Comparison of ENCODE assay signal across 20 cellular contexts in the genomic region with DNA sequence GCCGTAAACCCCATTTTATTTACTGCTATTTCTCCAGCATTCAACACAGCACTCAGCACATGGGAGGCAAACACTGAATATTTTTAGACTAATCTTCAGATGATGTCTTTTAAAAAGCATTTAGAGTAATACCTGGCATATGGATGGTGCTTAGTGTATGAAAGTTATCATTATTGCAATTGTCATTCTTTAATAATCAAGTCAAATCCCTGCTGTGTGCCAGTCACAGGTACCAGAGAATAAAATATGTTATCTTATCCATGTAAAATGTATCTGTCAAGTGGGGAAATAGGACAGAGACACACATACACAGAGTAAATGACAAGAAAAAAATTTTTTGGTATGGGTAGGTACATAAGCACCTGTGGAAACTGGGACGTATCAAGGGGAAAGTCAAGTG. TPM values are rescaled to one million over a fixed set of nuclear protein-coding genes. Genes with fewer than 3 reads are reported as not detected.
"Had no signal": no experiment of that assay in that cellular context is flagged by ENCODE, and none has a peak within 500 bp of the region (broad histone marks: within the 10 kb centered on the region; RNA-seq: fewer than 3 reads in every experiment).

No MANE protein-coding gene starts in this region.

- H3K4me3 Mint-ChIP-seq: stimulated activated naive CD8-positive, alpha-beta T cell treated with anti-CD3 and anti-CD28 coated beads, Interleukin-15, amount 100 ng/mL, for 72 hours had no signal

- DNase-seq: activated T-cell treated with anti-CD3 and anti-CD28 coated beads for 4 hours; cerebellar nuclear complex; cortex of kidney; left ventricle myocardium superior; right lobe of liver; SK-N-SH; small intestine; stimulated activated CD4-positive, alpha-beta T cell treated with anti-CD3 and anti-CD28 coated beads, Interleukin-4, amount 100 ng/mL, for 1 hour; stimulated activated naive CD8-positive, alpha-beta T cell treated with anti-CD3 and anti-CD28 coated beads, Interleukin-15, amount 100 ng/mL, for 72 hours; transverse colon; uterus had no signal

- H3K9me3 ChIP-seq: right lobe of liver, SK-N-SH, suprapubic skin, transverse colon, uterus had no signal

- ATAC-seq: left ventricle myocardium superior; stimulated activated naive CD8-positive, alpha-beta T cell treated with anti-CD3 and anti-CD28 coated beads, Interleukin-15, amount 100 ng/mL, for 72 hours had no signal

- H3K9me3 Mint-ChIP-seq: stimulated activated naive CD8-positive, alpha-beta T cell treated with anti-CD3 and anti-CD28 coated beads, Interleukin-15, amount 100 ng/mL, for 72 hours had no signal

- H3K4me3 ChIP-seq: right lobe of liver, suprapubic skin, transverse colon, uterus had no signal

- H3K27me3 ChIP-seq: right lobe of liver, suprapubic skin, transverse colon, uterus had no signal

- H3K27me3 Mint-ChIP-seq: stimulated activated naive CD8-positive, alpha-beta T cell treated with anti-CD3 and anti-CD28 coated beads, Interleukin-15, amount 100 ng/mL, for 72 hours had no signal

- H3K4me1 ChIP-seq: parathyroid adenoma, uterus had no signal

- H3K27ac ChIP-seq: parathyroid adenoma, right lobe of liver, suprapubic skin, transverse colon had no signal

- H3K36me3 ChIP-seq: right lobe of liver, suprapubic skin, uterus had no signal

RNA-seq across cellular contexts. Expression of gene ANKRD22, which starts 18.5 kb away (rescaled TPM):
- total RNA-seq: left ventricle myocardium superior had no signal

RNA-seq across cellular contexts. Expression of gene LIPM, which starts 30.6 kb away (rescaled TPM):
- total RNA-seq: activated CD8-positive, alpha-beta memory T cell treated with anti-CD3 and anti-CD28 coated beads for 36 hours; bronchial epithelial cell; frontal cortex; kidney epithelial cell; left ventricle myocardium superior; myocyte; right lobe of liver; T-helper 1 cell treated with Interleukin-12 subunit alpha and Interleukin-12 subunit beta and Interleukin-4 antibody, amounts not matched to agents 30 ng/mL and 1 ng/mL, for 36 hours; transverse colon; uterus had no signal
- polyA plus RNA-seq: esophagus, SK-N-SH, small intestine had no signal
